8 cellular contexts compared by ENCODE assay signal in genomic region chr3:32780735-32781210, GRCh38. TPM values are rescaled to one million over a fixed set of nuclear protein-coding genes. Genes with fewer than 3 reads are reported as not detected.
DNase-seq lines count a peak whose midpoint lies in the region; ATAC-seq and TF ChIP-seq lines count a peak whose summit lies in the region.

No MANE protein-coding gene starts in this region.

- H3K27ac Mint-ChIP-seq in H9: peak overlapping the region; percentile 99 to 100 (median 100)
- peak overlapping the region in 1 of 2 donors; percentile 41 for H3K27ac Mint-ChIP-seq in activated naive CD4-positive, alpha-beta T cell treated with anti-CD3 and anti-CD28 coated beads, Interleukin-2, amount 50 U/mL, for 72 hours

- intact Hi-C loops in left ventricle myocardium superior (cut with micrococcal nuclease): no loop called here
- intact Hi-C loops in psoas muscle (cut with DNase I): no loop called here

- H2AFZ ChIP-seq in H9 (ENCODE audit: low read length): no peak overlapping the region

- H2BK15ac ChIP-seq in H9 (ENCODE audit: low read depth, low read length): no peak overlapping the region

- no peaks in the 10 kb centered on the region for H3K27me3 Mint-ChIP-seq in H9 (ENCODE audit: low read depth)

- peak; percentile 3 to 65 for ATAC-seq in activated naive CD4-positive, alpha-beta T cell treated with anti-CD3 and anti-CD28 coated beads, Interleukin-2, amount 50 U/mL, for 72 hours
- ATAC-seq in left ventricle myocardium superior: peak; percentile 68
- peak; percentile 33 to 59 (median 40) for ATAC-seq in psoas muscle

- DNase-seq in NCI-H345 (lab: John Stamatoyannopoulos, UW): peak; percentile 2
- DNase-seq in NCI-H345 treated with DMSO at 0.1 percent for 48 hours (lab: John Stamatoyannopoulos, UW; ENCODE audit: unreplicated experiment): no peak
- DNase-seq in H9: peak; percentile 98
- peak; percentile 67 for DNase-seq in LoVo (ENCODE audit: low spot score)
- peak; percentile 4 to 60 for DNase-seq in activated naive CD4-positive, alpha-beta T cell treated with anti-CD3 and anti-CD28 coated beads, Interleukin-2, amount 50 U/mL, for 72 hours (ENCODE audit: low spot score in 2 of 2)
- peak; percentile 55 for DNase-seq in left ventricle myocardium superior
- peak in 1 of 2 donors; percentile 16 for DNase-seq in psoas muscle
- DNase-seq in NCI-H1105 (lab: John Stamatoyannopoulos, UW): no peak

- H3K27me3 ChIP-seq in H9 (ENCODE audit: insufficient read depth, low read length) (no peaks in the 10 kb centered on the region), psoas muscle (ENCODE audit: insufficient read depth in 3 of 3, low read length in 2 of 3) (no peaks in the 10 kb centered on the region)

- peak overlapping the region; percentile 70 for H3K14ac ChIP-seq in H9 (ENCODE audit: insufficient read depth, low read length)

- H4K91ac ChIP-seq in H9 (ENCODE audit: insufficient read length, low read depth, low read length): peak overlapping the region; percentile 33

- WGBS in H9 (ENCODE audit: extremely low coverage, insufficient read length, low lambda C conversion rate): no CpG with 5 or more reads among the region's 36 CpGs
- WGBS in psoas muscle, 3 donors: 6 to 10% (median 7%) methylated on average over 36 of the region's 36 CpGs

- no peaks in the 10 kb centered on the region for H3K9me3 ChIP-seq in H9 (ENCODE audit: control insufficient read depth, low read depth, low read length)
- H3K9me3 ChIP-seq in psoas muscle: no peaks in the 10 kb centered on the region

- H3K4me1 ChIP-seq in H9 (ENCODE audit: insufficient read depth, low read length) (peaks cover 20% of the 10 kb centered on the region; the same call in 1 of the 2 replicates), psoas muscle (peaks cover 5% of the 10 kb centered on the region)

- no peaks in the 10 kb centered on the region for H3K9me3 Mint-ChIP-seq in H9
- H3K9me3 Mint-ChIP-seq in activated naive CD4-positive, alpha-beta T cell treated with anti-CD3 and anti-CD28 coated beads, Interleukin-2, amount 50 U/mL, for 72 hours: no peaks in the 10 kb centered on the region

- H2BK12ac ChIP-seq in H9 (ENCODE audit: insufficient read length, low read depth, low read length): peak overlapping the region; percentile 29

- no peaks in the 10 kb centered on the region for H3K79me2 ChIP-seq in H9 (ENCODE audit: insufficient read depth, low read length)

- H3K27ac ChIP-seq in H9 (ENCODE audit: insufficient read length, low read depth, low read length): peak overlapping the region; percentile 90
- H3K27ac ChIP-seq in psoas muscle: peak overlapping the region; percentile 31

- no peak for TF ChIP-seq CTCF in H9 (conservative IDR thresholded peaks at IDR 0.05)
- no peak for TF ChIP-seq CTCF in psoas muscle (IDR thresholded peaks at IDR 0.05)

- peak overlapping the region; percentile 52 for H3K56ac ChIP-seq in H9 (ENCODE audit: insufficient read length, low read depth, low read length)

- peak overlapping the region; percentile 36 for H4K8ac ChIP-seq in H9 (replicated peaks; ENCODE audit: insufficient read length, low read depth, low read length)

- H3K9ac ChIP-seq in H9 (ENCODE audit: extremely low read depth, insufficient read length, low read length): peak overlapping the region; percentile 75

- H3K79me1 ChIP-seq in H9 (ENCODE audit: insufficient read depth, low read depth, low read length, poor library complexity, severe bottlenecking): no peaks in the 10 kb centered on the region

- peak overlapping the region; percentile 62 for H2BK120ac ChIP-seq in H9 (ENCODE audit: low read depth, low read length, poor library complexity, severe bottlenecking)

- H4K20me1 ChIP-seq in H9 (ENCODE audit: control insufficient read depth, insufficient read depth, insufficient read length): no peaks in the 10 kb centered on the region

- peaks cover 3 to 16% (median 15%) of the 10 kb centered on the region in 3 experiments; a peak in 6 of 7 replicates for H3K36me3 Mint-ChIP-seq in H9 (ENCODE audit: insufficient read depth in 1 of 3, low read depth in 3 of 3)
- no peaks in the 10 kb centered on the region for H3K36me3 Mint-ChIP-seq in activated naive CD4-positive, alpha-beta T cell treated with anti-CD3 and anti-CD28 coated beads, Interleukin-2, amount 50 U/mL, for 72 hours

- no peak overlapping the region for H2AK5ac ChIP-seq in H9 (ENCODE audit: insufficient read length, low read length)

- no peak overlapping the region for H3T11ph ChIP-seq in H9 (ENCODE audit: low read length)

- H2BK20ac ChIP-seq in H9 (ENCODE audit: low read depth, low read length, poor library complexity, severe bottlenecking): no peak overlapping the region

- H3K36me3 ChIP-seq in psoas muscle (ENCODE audit: insufficient read depth in 1 of 2, low read depth in 1 of 2): peaks cover 0 to 2% of the 10 kb centered on the region in 2 donors

- H3K23ac ChIP-seq in H9 (ENCODE audit: insufficient read length, low read depth, low read length): no peak overlapping the region

- no peak overlapping the region for H3K4ac ChIP-seq in H9 (ENCODE audit: low read depth, low read length)

- peak overlapping the region; percentile 81 for H3K4me3 ChIP-seq in psoas muscle

- H3K4me1 Mint-ChIP-seq in H9: peaks cover 54 to 62% of the 10 kb centered on the region in 2 experiments

- peaks cover 4% of the 10 kb centered on the region for H3K23me2 ChIP-seq in H9 (ENCODE audit: insufficient read length, low read depth, low read length, poor library complexity, severe bottlenecking)

- H3K18ac ChIP-seq in H9 (ENCODE audit: insufficient read length, low read depth, low read length): peak overlapping the region; percentile 86

- H3K4me2 ChIP-seq in H9 (ENCODE audit: insufficient read depth, insufficient read length, low read length): peak overlapping the region; percentile 77

- peak overlapping the region; percentile 72 to 86 for H3K4me3 Mint-ChIP-seq in H9

- peak overlapping the region; percentile 98 for H2BK5ac ChIP-seq in H9 (ENCODE audit: insufficient read length, low read length)

- H4K5ac ChIP-seq in H9 (ENCODE audit: insufficient read length, low read depth, low read length): peak overlapping the region; percentile 83

RNA-seq across cellular contexts. Expression of gene TRIM71, which starts 37.0 kb away (rescaled TPM):
- total RNA-seq in H9 (2021) (364 and 376 TPM in 2 replicates), left ventricle myocardium superior (not detected), psoas muscle (not detected)
- under 1 TPM; 0.02 to 0.08 TPM for total RNA-seq in activated naive CD4-positive, alpha-beta T cell treated with anti-CD3 and anti-CD28 coated beads, Interleukin-2, amount 50 U/mL, for 72 hours
- under 1 TPM in 1 of 3 donors, not detected in 2; 0.01 TPM for polyA plus RNA-seq in psoas muscle

Comparison
In these comparisons a context has a peak if more than half of its experiments do, and no peak if none do; other contexts are left out.
1. DNase-seq: peak in NCI-H345 (single experiment), H9 (single experiment), LoVo (single experiment), activated naive CD4-positive, alpha-beta T cell treated with anti-CD3 and anti-CD28 coated beads, Interleukin-2, amount 50 U/mL, for 72 hours (2 of 2) and left ventricle myocardium superior (single experiment); none in NCI-H345 treated with DMSO at 0.1 percent for 48 hours (single experiment) and NCI-H1105 (single experiment).
2. RNA of gene TRIM71, which starts 37.0 kb away (total RNA-seq): 364 to 376 TPM in H9; 0.02 to 0.08 TPM in activated naive CD4-positive, alpha-beta T cell treated with anti-CD3 and anti-CD28 coated beads, Interleukin-2, amount 50 U/mL, for 72 hours, not detected in left ventricle myocardium superior (single experiment) and not detected in psoas muscle; every median in the first group is over 100 times any median in the second.
3. Peak in every context shown above with its lines, with median percentiles within 50 percentile points of each other: ATAC-seq.